Comparison of ENCODE assay signal across 9 cellular contexts in genomic region chr12:32558941-32559340, GRCh38.
A peak's percentile ranks its signal among the peaks of the same experiment; 100 is the strongest.
DNase-seq lines count a peak whose midpoint lies in the region; ATAC-seq, FAIRE-seq and TF ChIP-seq lines count a peak whose summit lies in the region.
"Had no signal": no experiment of that assay in that cellular context is flagged by ENCODE, and none has a peak within 500 bp of the region (broad histone marks: within the 10 kb centered on the region; RNA-seq: fewer than 3 reads in every experiment).

No MANE protein-coding gene starts in this region.

- no peaks in the 10 kb centered on the region for H3K9me3 ChIP-seq in IMR-90 (ENCODE audit: control insufficient read depth, insufficient read depth, low read length)
- peaks cover 8% of the 10 kb centered on the region for H3K9me3 ChIP-seq in MG63

- H3K27me3 ChIP-seq in IMR-90 (ENCODE audit: control insufficient read depth, insufficient read depth, low read length) (no peaks in the 10 kb centered on the region), MG63 (no peaks in the 10 kb centered on the region)

- H3K4me2 ChIP-seq in IMR-90 (ENCODE audit: low read depth, low read length), result peak overlapping the region; percentile 88

- FAIRE-seq in D721Med (lab: Jason Lieb, UNC), result no peak
- FAIRE-seq: astrocyte had no signal

- H2AFZ ChIP-seq in IMR-90 (replicated peaks; ENCODE audit: low read length, poor library complexity), result no peak overlapping the region

- H2BK15ac ChIP-seq in IMR-90 (ENCODE audit: low read depth, low read length), result no peak overlapping the region

- peaks cover 11% of the 10 kb centered on the region for H3K4me1 ChIP-seq in IMR-90 (ENCODE audit: control insufficient read depth, insufficient read depth, low read length)

- peak overlapping the region; percentile 80; the same call in 1 of the 2 replicates for H4K5ac ChIP-seq in IMR-90 (ENCODE audit: low read depth, low read length)

- H2BK5ac ChIP-seq in IMR-90 (ENCODE audit: low read depth, low read length, poor library complexity, severe bottlenecking), result peak overlapping the region; percentile 5

- H3K18ac ChIP-seq in IMR-90 (ENCODE audit: low read depth, low read length), result no peak overlapping the region; the same call in 1 of the 2 replicates

- H3K4me3 ChIP-seq in IMR-90 (ENCODE audit: insufficient read depth, low read depth, low read length), result peak overlapping the region; percentile 11; the same call in 1 of the 2 replicates
- H3K4me3 ChIP-seq in MG63, result no peak overlapping the region

- in situ Hi-C loops in IMR-90 (cut with MboI; ENCODE audit: low sequenced_read_pairs), result no loop called here

- no peak overlapping the region for H2BK20ac ChIP-seq in IMR-90 (ENCODE audit: low read depth, low read length)

- POLR2A ChIA-PET in IMR-90 (lab: Charles Lee; ENCODE audit: unreplicated experiment), result no interaction called here

- H4K91ac ChIP-seq in IMR-90 (ENCODE audit: insufficient read depth, low read depth, low read length), result no peak overlapping the region

- H3K9me1 ChIP-seq in IMR-90 (ENCODE audit: insufficient read depth, low read length), result peaks cover 17% of the 10 kb centered on the region

- peak; percentile 73 for DNase-seq in GM03348 (ENCODE audit: low spot score)
- DNase-seq in IMR-90, result peak; percentile 67
- no peak for DNase-seq in left ventricle myocardium superior
- DNase-seq in MG63, result no peak
- DNase-seq in NCI-H1436 treated with DMSO at 0.1 percent for 48 hours (lab: John Stamatoyannopoulos, UW), result no peak
- no peak for DNase-seq in activated effector memory CD4-positive, alpha-beta T cell treated with Interleukin-2 at 50 U/mL for 16 hours
- no peak for DNase-seq in D721Med (ENCODE audit: insufficient read length, low spot score)

- TF ChIP-seq RAD21 in IMR-90 (IDR thresholded peaks at IDR 0.05; ENCODE audit: low read length), result no peak

- no peak overlapping the region for H3K23ac ChIP-seq in IMR-90 (ENCODE audit: low read depth, low read length)

- H2AK5ac ChIP-seq in IMR-90 (ENCODE audit: low read depth, low read length), result no peak overlapping the region

- intact Hi-C loops in IMR-90 (cut with micrococcal nuclease) (no loop called here), left ventricle myocardium superior (cut with micrococcal nuclease) (no loop called here)

- ATAC-seq in GM21528 (IDR thresholded peaks at IDR 0.05; ENCODE audit: low FRiP score, unreplicated experiment) (peak; percentile 91), IMR-90 (ENCODE audit: low read depth) (peak; percentile 83), left ventricle myocardium superior (peak; percentile 27)

- no peak for TF ChIP-seq CTCF in IMR-90 (conservative IDR thresholded peaks at IDR 0.05; ENCODE audit: low read depth, low read length)
- no peak for TF ChIP-seq CTCF in D721Med (IDR thresholded peaks at IDR 0.05; ENCODE audit: insufficient read depth, missing control alignments)

- no peak overlapping the region for H3K9ac ChIP-seq in IMR-90 (ENCODE audit: low read depth, low read length)

- no peak overlapping the region for H3K27ac ChIP-seq in IMR-90 (ENCODE audit: insufficient read depth, low read length)

- H3K36me3 ChIP-seq in IMR-90 (ENCODE audit: control insufficient read depth, insufficient read depth, low read length), result peaks cover under 1% of the 10 kb centered on the region
- peaks cover 6% of the 10 kb centered on the region for H3K36me3 ChIP-seq in MG63

- no TSS peak for BruUV-seq in IMR-90 (replicated peaks; lab: Mats Ljungman, UMichigan)

- H3K14ac ChIP-seq in IMR-90 (replicated peaks; ENCODE audit: low read depth, low read length), result no peak overlapping the region

- no peak overlapping the region for H4K8ac ChIP-seq in IMR-90 (ENCODE audit: low read depth in 2 of 2, low read length in 2 of 2)

- dilution Hi-C loops in IMR-90 (cut with HindIII; ENCODE audit: low sequenced_read_pairs, unreplicated experiment), result no loop called here

- no peak overlapping the region for H2BK120ac ChIP-seq in IMR-90 (ENCODE audit: low read depth, low read length)

- no peak for TF ChIP-seq POLR2A in IMR-90 (IDR thresholded peaks at IDR 0.05; ENCODE audit: low read depth, low read length)

- no peak overlapping the region for H3K56ac ChIP-seq in IMR-90 (ENCODE audit: extremely low read depth, insufficient read depth, low read length)

- whole genome bisulfite sequencing in IMR-90 (ENCODE audit: extremely low coverage in 2 of 2, insufficient read length in 1 of 2), 2 experiments, result no CpG with 5 or more reads among the region's 2 CpGs

- no peak overlapping the region for H2AK9ac ChIP-seq in IMR-90 (replicated peaks; ENCODE audit: low read depth, low read length, poor library complexity)

- H3K4ac ChIP-seq in IMR-90 (ENCODE audit: low read depth, low read length), result no peak overlapping the region

- CTCF ChIA-PET in IMR-90 (lab: Yijun Ruan, JAX), result no interaction called here

- H4K20me1 ChIP-seq in IMR-90 (ENCODE audit: insufficient read depth, low read length), result peaks cover 21% of the 10 kb centered on the region; the same call in 1 of the 2 replicates

- peaks cover 25 to 50% of the 10 kb centered on the region in 2 experiments for H3K79me1 ChIP-seq in IMR-90 (ENCODE audit: low read depth in 1 of 2, low read length in 2 of 2)

TF ChIP-seq in IMR-90, 13 proteins besides CTCF, POLR2A, EP300 and RAD21:
- TF ChIP-seq CEBPB (IDR thresholded peaks at IDR 0.05; ENCODE audit: low read depth, low read length) (peak; percentile 35; the same call in 1 of the 2 replicates), NFE2L2 (IDR thresholded peaks at IDR 0.05; ENCODE audit: low read depth, low read length) (no peak), BHLHE40 (IDR thresholded peaks at IDR 0.05; ENCODE audit: low read depth, low read length) (no peak)

Comparison
In these comparisons a context has a peak if more than half of its experiments do, and no peak if none do; other contexts are left out.
1. DNase-seq: peak in GM03348 (single experiment) and IMR-90 (single experiment); none in left ventricle myocardium superior (single experiment), MG63 (single experiment), NCI-H1436 treated with DMSO at 0.1 percent for 48 hours (single experiment), activated effector memory CD4-positive, alpha-beta T cell treated with Interleukin-2 at 50 U/mL for 16 hours (single experiment) and D721Med (single experiment).
2. ATAC-seq: peak in every context shown above with its lines; median percentile 91 in GM21528; 83 in IMR-90; 27 in left ventricle myocardium superior.